Comparison of ENCODE assay signal across 19 cellular contexts in genomic region chr1:74222701-74223100, GRCh38. TPM values are rescaled to one million over a fixed set of nuclear protein-coding genes. Genes with fewer than 3 reads are reported as not detected.
"Had no signal": no experiment of that assay in that cellular context is flagged by ENCODE, and none has a peak within 500 bp of the region (broad histone marks: within the 10 kb centered on the region; RNA-seq: fewer than 3 reads in every experiment).

No MANE protein-coding gene starts in this region.

- ATAC-seq: activated CD8-positive, alpha-beta memory T cell treated with anti-CD3 and anti-CD28 coated beads, Interleukin-2, amount 10 ng/mL, durations not matched to agents 7 days and 5 days; activated T-cell treated with anti-CD3 and anti-CD28 coated beads, Interleukin-2, amount 50 U/mL, for 72 hours; lower lobe of right lung; naive thymus-derived CD4-positive, alpha-beta T cell; stimulated activated naive CD8-positive, alpha-beta T cell treated with anti-CD3 and anti-CD28 coated beads, Interleukin-15, Interleukin-2, amounts not matched to agents 100 U/mL and 50 U/mL, for 24 hours had no signal

- H3K9me3 ChIP-seq: lower lobe of right lung, neutrophil, testis had no signal

- H3K27ac ChIP-seq: coronary artery, lower lobe of right lung, neutrophil, testis had no signal

- H3K27me3 Mint-ChIP-seq: activated naive CD8-positive, alpha-beta T cell treated with anti-CD3 and anti-CD28 coated beads for 36 hours had no signal

- H3K27me3 ChIP-seq: neutrophil, testis had no signal

- H3K4me1 Mint-ChIP-seq: activated CD8-positive, alpha-beta memory T cell treated with anti-CD3 and anti-CD28 coated beads, Interleukin-2, amount 10 ng/mL, durations not matched to agents 7 days and 5 days; activated naive CD8-positive, alpha-beta T cell treated with anti-CD3 and anti-CD28 coated beads for 36 hours; immature natural killer cell had no signal

- H3K27ac Mint-ChIP-seq: activated CD8-positive, alpha-beta memory T cell treated with anti-CD3 and anti-CD28 coated beads, Interleukin-2, amount 10 ng/mL, durations not matched to agents 7 days and 5 days; activated naive CD8-positive, alpha-beta T cell treated with anti-CD3 and anti-CD28 coated beads for 36 hours; activated T-cell treated with anti-CD3 and anti-CD28 coated beads, Interleukin-2, amount 50 U/mL, for 72 hours; immature natural killer cell; naive thymus-derived CD4-positive, alpha-beta T cell had no signal

- H3K36me3 Mint-ChIP-seq: activated CD8-positive, alpha-beta memory T cell treated with anti-CD3 and anti-CD28 coated beads, Interleukin-2, amount 10 ng/mL, durations not matched to agents 7 days and 5 days had no signal

- DNase-seq: activated CD4-positive, alpha-beta T cell treated with anti-CD3 and anti-CD28 coated beads, Interleukin-2, amount 50 U/mL, for 48 hours; activated CD4-positive, CD25-positive, alpha-beta regulatory T cell treated with anti-CD3 and anti-CD28 coated beads, Interleukin-2, amount 50 U/mL, for 72 hours; activated CD8-positive, alpha-beta memory T cell treated with anti-CD3 and anti-CD28 coated beads, Interleukin-2, amount 10 ng/mL, durations not matched to agents 7 days and 5 days; activated gamma-delta T cell treated with Interleukin-2 at 50 U/mL for 16 hours; activated naive CD8-positive, alpha-beta T cell treated with anti-CD3 and anti-CD28 coated beads for 36 hours; activated T-cell treated with anti-CD3 and anti-CD28 coated beads, Interleukin-2, amount 50 U/mL, for 72 hours; aorta; effector CD4-positive, alpha-beta T cell; immature natural killer cell; lower lobe of right lung; naive thymus-derived CD4-positive, alpha-beta T cell; retina; stimulated activated CD4-positive, alpha-beta T cell treated with anti-CD3 and anti-CD28 coated beads, Interleukin-4, amount 100 ng/mL, for 1 hour; stimulated activated CD8-positive, alpha-beta memory T cell treated with anti-CD3 and anti-CD28 coated beads, Interleukin-4, amount 100 ng/mL, for 48 hours; stimulated activated naive CD8-positive, alpha-beta T cell treated with anti-CD3 and anti-CD28 coated beads, Interleukin-15, Interleukin-2, amounts not matched to agents 100 U/mL and 50 U/mL, for 24 hours; testis had no signal

- H3K4me3 Mint-ChIP-seq: activated CD8-positive, alpha-beta memory T cell treated with anti-CD3 and anti-CD28 coated beads, Interleukin-2, amount 10 ng/mL, durations not matched to agents 7 days and 5 days; activated naive CD8-positive, alpha-beta T cell treated with anti-CD3 and anti-CD28 coated beads for 36 hours; activated T-cell treated with anti-CD3 and anti-CD28 coated beads, Interleukin-2, amount 50 U/mL, for 72 hours; immature natural killer cell had no signal

- H3K4me3 ChIP-seq: coronary artery, lower lobe of right lung, testis had no signal

- H3K4me1 ChIP-seq: lower lobe of right lung, testis had no signal

- H3K36me3 ChIP-seq: lower lobe of right lung, neutrophil had no signal

RNA-seq across cellular contexts. Expression of gene TNNI3K, which starts 12.5 kb away (rescaled TPM):
- total RNA-seq: activated CD8-positive, alpha-beta memory T cell treated with anti-CD3 and anti-CD28 coated beads, Interleukin-2, amount 10 ng/mL, durations not matched to agents 7 days and 5 days; activated naive CD8-positive, alpha-beta T cell treated with anti-CD3 and anti-CD28 coated beads for 36 hours; endothelial cell of umbilical vein had no signal
- polyA plus RNA-seq: aorta; immature natural killer cell; naive thymus-derived CD4-positive, alpha-beta T cell had no signal
